Comparison of ENCODE assay signal across 39 cellular contexts in genomic region chr4:17985832-17986231, GRCh38.
"Had no signal": no experiment of that assay in that cellular context is flagged by ENCODE, and none has a peak within 500 bp of the region (broad histone marks: within the 10 kb centered on the region; RNA-seq: fewer than 3 reads in every experiment).

No MANE protein-coding gene starts in this region.

- ATAC-seq: activated naive CD4-positive, alpha-beta T cell treated with anti-CD3 and anti-CD28 coated beads, Interleukin-2, amount 50 U/mL, for 72 hours; activated naive CD8-positive, alpha-beta T cell treated with anti-CD3 and anti-CD28 coated beads, Interleukin-2, amount 50 U/mL, for 24 hours; activated T-cell treated with anti-CD3 and anti-CD28 coated beads, Interleukin-2, amount 50 U/mL, for 4 hours; activated T-cell treated with anti-CD3 and anti-CD28 coated beads, Interleukin-2, amount 50 U/mL, for 72 hours; activated T-helper 17 cell treated with anti-CD3 and anti-CD28 coated beads, Interleukin-2, amount 50 U/mL, for 72 hours; body of pancreas had no signal

- H3K4me1 ChIP-seq: adrenal gland, ascending aorta, body of pancreas, breast epithelium had no signal

- FAIRE-seq: astrocyte, bronchial epithelial cell had no signal

- H3K27ac ChIP-seq: adrenal gland, ascending aorta, body of pancreas, brain microvascular endothelial cell, breast epithelium, cardiac muscle cell had no signal

- H3K4me1 Mint-ChIP-seq: activated naive CD4-positive, alpha-beta T cell treated with anti-CD3 and anti-CD28 coated beads, Interleukin-2, amount 10 ng/mL, durations not matched to agents 7 days and 5 days; activated naive CD4-positive, alpha-beta T cell treated with anti-CD3 and anti-CD28 coated beads, Interleukin-2, amount 50 U/mL, for 24 hours; activated naive CD8-positive, alpha-beta T cell treated with anti-CD3 and anti-CD28 coated beads for 36 hours; activated naive CD8-positive, alpha-beta T cell treated with anti-CD3 and anti-CD28 coated beads, Interleukin-2, amount 10 ng/mL, durations not matched to agents 7 days and 5 days; activated naive CD8-positive, alpha-beta T cell treated with anti-CD3 and anti-CD28 coated beads, Interleukin-2, amount 50 U/mL, for 24 hours; activated T-helper 17 cell treated with anti-CD3 and anti-CD28 coated beads, Interleukin-2, amount 50 U/mL, for 72 hours; brain had no signal

- H3K36me3 ChIP-seq: adrenal gland, ascending aorta, brain microvascular endothelial cell, breast epithelium, cardiac muscle cell had no signal

- H3K4me3 ChIP-seq: adrenal gland, ascending aorta, body of pancreas, breast epithelium, cardiac muscle cell had no signal

- H3K9me3 ChIP-seq: body of pancreas had no signal

- H3K27me3 ChIP-seq: adrenal gland, ascending aorta, body of pancreas, brain microvascular endothelial cell, breast epithelium, cardiac muscle cell had no signal

- DNase-seq: activated effector memory CD4-positive, alpha-beta T cell treated with anti-CD3 and anti-CD28 coated beads, Interleukin-2, amount 50 U/mL, for 16 hours; activated effector memory CD4-positive, alpha-beta T cell treated with Interleukin-2 at 50 U/mL for 16 hours; activated gamma-delta T cell; activated gamma-delta T cell treated with Interleukin-2 at 50 U/mL for 16 hours; activated naive CD4-positive, alpha-beta T cell; activated naive CD4-positive, alpha-beta T cell treated with anti-CD3 and anti-CD28 coated beads for 36 hours; activated naive CD4-positive, alpha-beta T cell treated with anti-CD3 and anti-CD28 coated beads, Interleukin-2, amount 10 ng/mL, durations not matched to agents 7 days and 5 days; activated naive CD4-positive, alpha-beta T cell treated with anti-CD3 and anti-CD28 coated beads, Interleukin-2, amount 50 U/mL, for 16 hours; activated naive CD4-positive, alpha-beta T cell treated with Interleukin-2 at 50 U/mL for 16 hours; activated naive CD8-positive, alpha-beta T cell treated with anti-CD3 and anti-CD28 coated beads for 36 hours; activated naive CD8-positive, alpha-beta T cell treated with anti-CD3 and anti-CD28 coated beads, Interleukin-2, amount 10 ng/mL, durations not matched to agents 7 days and 5 days; activated naive CD8-positive, alpha-beta T cell treated with anti-CD3 and anti-CD28 coated beads, Interleukin-2, amount 50 U/mL, for 24 hours; activated T-cell treated with anti-CD3 and anti-CD28 coated beads, Interleukin-2, amount 50 U/mL, for 24 hours; activated T-cell treated with anti-CD3 and anti-CD28 coated beads, Interleukin-2, amount 50 U/mL, for 4 hours; activated T-cell treated with anti-CD3 and anti-CD28 coated beads, Interleukin-2, amount 50 U/mL, for 48 hours; activated T-cell treated with anti-CD3 and anti-CD28 coated beads, Interleukin-2, amount 50 U/mL, for 72 hours; adrenal gland; amniotic stem cell; amygdala; anterior cingulate cortex; aorta; body of pancreas; brain microvascular endothelial cell; caudate nucleus; central memory CD4-positive, alpha-beta T cell; cerebellar nuclear complex had no signal

- H3K27me3 Mint-ChIP-seq: activated naive CD4-positive, alpha-beta T cell treated with anti-CD3 and anti-CD28 coated beads, Interleukin-2, amount 10 ng/mL, durations not matched to agents 7 days and 5 days; activated naive CD4-positive, alpha-beta T cell treated with anti-CD3 and anti-CD28 coated beads, Interleukin-2, amount 50 U/mL, for 24 hours; activated naive CD8-positive, alpha-beta T cell; activated naive CD8-positive, alpha-beta T cell treated with anti-CD3 and anti-CD28 coated beads for 36 hours; activated naive CD8-positive, alpha-beta T cell treated with anti-CD3 and anti-CD28 coated beads, Interleukin-2, amount 10 ng/mL, durations not matched to agents 7 days and 5 days; activated naive CD8-positive, alpha-beta T cell treated with anti-CD3 and anti-CD28 coated beads, Interleukin-2, amount 50 U/mL, for 24 hours; activated T-cell treated with anti-CD3 and anti-CD28 coated beads, Interleukin-2, amount 50 U/mL, for 24 hours; activated T-helper 17 cell treated with anti-CD3 and anti-CD28 coated beads, Interleukin-2, amount 50 U/mL, for 72 hours; central memory CD8-positive, alpha-beta T cell had no signal

- H3K27ac Mint-ChIP-seq: activated naive CD4-positive, alpha-beta T cell treated with anti-CD3 and anti-CD28 coated beads for 36 hours; activated naive CD4-positive, alpha-beta T cell treated with anti-CD3 and anti-CD28 coated beads, Interleukin-2, amount 10 ng/mL, durations not matched to agents 7 days and 5 days; activated naive CD4-positive, alpha-beta T cell treated with anti-CD3 and anti-CD28 coated beads, Interleukin-2, amount 50 U/mL, for 24 hours; activated naive CD4-positive, alpha-beta T cell treated with anti-CD3 and anti-CD28 coated beads, Interleukin-2, amount 50 U/mL, for 72 hours; activated naive CD8-positive, alpha-beta T cell; activated naive CD8-positive, alpha-beta T cell treated with anti-CD3 and anti-CD28 coated beads for 36 hours; activated naive CD8-positive, alpha-beta T cell treated with anti-CD3 and anti-CD28 coated beads, Interleukin-2, amount 10 ng/mL, durations not matched to agents 7 days and 5 days; activated naive CD8-positive, alpha-beta T cell treated with anti-CD3 and anti-CD28 coated beads, Interleukin-2, amount 50 U/mL, for 24 hours; activated T-cell treated with anti-CD3 and anti-CD28 coated beads, Interleukin-2, amount 50 U/mL, for 24 hours; activated T-cell treated with anti-CD3 and anti-CD28 coated beads, Interleukin-2, amount 50 U/mL, for 72 hours; activated T-helper 1 cell treated with anti-CD3 and anti-CD28 coated beads, Interleukin-12 subunit alpha, Interleukin-12 subunit beta, Interleukin-2, Interleukin-4 antibody, amounts not matched to agents 30 ng/mL and 10 ng/mL and 1 ng/mL, durations not matched to agents 14 hours and 24 hours and 36 hours; activated T-helper 17 cell treated with anti-CD3 and anti-CD28 coated beads, Interleukin-2, amount 50 U/mL, for 72 hours; activated T-helper 2 cell treated with anti-CD3 and anti-CD28 coated beads, Interferon-gamma antibody, Interleukin-2, Interleukin-4, amounts not matched to agents 10 μg/mL and 5 μg/mL and 100 μg/mL, durations not matched to agents 14 hours and 24 hours and 36 hours; brain had no signal

- H3K4me3 Mint-ChIP-seq: activated naive CD4-positive, alpha-beta T cell treated with anti-CD3 and anti-CD28 coated beads for 36 hours; activated naive CD4-positive, alpha-beta T cell treated with anti-CD3 and anti-CD28 coated beads, Interleukin-2, amount 10 ng/mL, durations not matched to agents 7 days and 5 days; activated naive CD4-positive, alpha-beta T cell treated with anti-CD3 and anti-CD28 coated beads, Interleukin-2, amount 50 U/mL, for 24 hours; activated naive CD8-positive, alpha-beta T cell; activated naive CD8-positive, alpha-beta T cell treated with anti-CD3 and anti-CD28 coated beads for 36 hours; activated naive CD8-positive, alpha-beta T cell treated with anti-CD3 and anti-CD28 coated beads, Interleukin-2, amount 10 ng/mL, durations not matched to agents 7 days and 5 days; activated naive CD8-positive, alpha-beta T cell treated with anti-CD3 and anti-CD28 coated beads, Interleukin-2, amount 50 U/mL, for 24 hours; activated T-cell treated with anti-CD3 and anti-CD28 coated beads, Interleukin-2, amount 50 U/mL, for 24 hours; activated T-cell treated with anti-CD3 and anti-CD28 coated beads, Interleukin-2, amount 50 U/mL, for 4 hours; activated T-cell treated with anti-CD3 and anti-CD28 coated beads, Interleukin-2, amount 50 U/mL, for 72 hours; activated T-helper 1 cell treated with anti-CD3 and anti-CD28 coated beads, Interleukin-12 subunit alpha, Interleukin-12 subunit beta, Interleukin-2, Interleukin-4 antibody, amounts not matched to agents 30 ng/mL and 10 ng/mL and 1 ng/mL, durations not matched to agents 14 hours and 24 hours and 36 hours; activated T-helper 17 cell treated with anti-CD3 and anti-CD28 coated beads, Interleukin-2, amount 50 U/mL, for 72 hours; brain had no signal
